In genomic region chr5:132293992-132294727, GRCh38 we compare ENCODE assay signal across 8 cellular contexts. TPM values are rescaled to one million over a fixed set of nuclear protein-coding genes. Genes with fewer than 3 reads are reported as not detected.
DNase-seq lines count a peak whose midpoint lies in the region; ATAC-seq and TF ChIP-seq lines count a peak whose summit lies in the region.

Gene SLC22A4 (plus strand): TSS chr5:132294394. CDS start chr5:132294617, 223 bp downstream.

- intact Hi-C loops in CD14-positive monocyte (cut with micrococcal nuclease), result loop anchor here (5.0 to 10.0 kb wide), 3 partner anchors 193 to 571 kb away; partner anchors contain the start of genes GDF9 (in 1 of the 2), IRF1 (in 1 of the 2) and UQCRQ (in 1 of the 2)

- peak within 1 kb of the TSS in 1 of 2 experiments; percentile 95 for H3K14ac ChIP-seq in mesenchymal stem cell (ENCODE audit: low read length in 2 of 2)

- H3K4me3 Mint-ChIP-seq in CD14-positive monocyte, result peak within 1 kb of the TSS; percentile 96 to 98
- H3K4me3 Mint-ChIP-seq in effector memory CD8-positive, alpha-beta T cell, result peak within 1 kb of the TSS; percentile 95 to 98

- no peaks in the 10 kb centered on the region for H3K36me3 ChIP-seq in mesenchymal stem cell (ENCODE audit: control insufficient read depth in 1 of 2, insufficient read depth in 2 of 2, low read depth in 1 of 2, low read length in 2 of 2)

- H2BK15ac ChIP-seq in mesenchymal stem cell (ENCODE audit: low read depth, poor library complexity, severe bottlenecking), result peak within 1 kb of the TSS; percentile 94

- H4K8ac ChIP-seq in mesenchymal stem cell (ENCODE audit: low read length), result peak within 1 kb of the TSS; percentile 78

- peak within 1 kb of the TSS; percentile 81 to 83 for H3K18ac ChIP-seq in mesenchymal stem cell (ENCODE audit: low read depth in 1 of 2, low read length in 2 of 2)

- H3K27ac ChIP-seq in mesenchymal stem cell (ENCODE audit: low read length, poor library complexity, severe bottlenecking), result peak within 1 kb of the TSS; percentile 86

- under 1% methylated on average over 62 of the region's 63 CpGs for WGBS in mesenchymal stem cell

- H3K4me1 Mint-ChIP-seq in CD14-positive monocyte, result peaks cover 64% of the 10 kb centered on the region
- H3K4me1 Mint-ChIP-seq in effector memory CD8-positive, alpha-beta T cell (ENCODE audit: low read depth in 2 of 2), result peaks cover 13 to 17% of the 10 kb centered on the region in 2 donors

- H2BK5ac ChIP-seq in mesenchymal stem cell (ENCODE audit: low read depth, low read length, poor library complexity, severe bottlenecking), result peak within 1 kb of the TSS; percentile 9

- peaks cover 26% of the 10 kb centered on the region for H3K79me1 ChIP-seq in mesenchymal stem cell (replicated peaks; ENCODE audit: low read length, poor library complexity, severe bottlenecking)

- H3K27me3 ChIP-seq in mesenchymal stem cell (ENCODE audit: control insufficient read depth in 1 of 2, insufficient read depth in 1 of 2, low read length in 2 of 2), result no peaks in the 10 kb centered on the region

- H3K4ac ChIP-seq in mesenchymal stem cell (ENCODE audit: low read depth in 1 of 2, low read length in 2 of 2), result peak within 1 kb of the TSS; percentile 74 to 84

- peak within 1 kb of the TSS; percentile 99 to 100 (median 99) for H3K27ac Mint-ChIP-seq in CD14-positive monocyte
- peak within 1 kb of the TSS; percentile 22 to 83 for H3K27ac Mint-ChIP-seq in effector memory CD8-positive, alpha-beta T cell

- no peak for TF ChIP-seq CTCF in CD14-positive monocyte (IDR thresholded peaks at IDR 0.05)

- peaks cover 15% of the 10 kb centered on the region for H3K4me1 ChIP-seq in mesenchymal stem cell (ENCODE audit: control insufficient read depth, insufficient read depth, low read depth, low read length)

- H2BK120ac ChIP-seq in mesenchymal stem cell (ENCODE audit: low read depth, low read length), result peak within 1 kb of the TSS; percentile 73

- peaks cover 8 to 12% of the 10 kb centered on the region in 2 donors for H3K36me3 Mint-ChIP-seq in CD14-positive monocyte
- H3K36me3 Mint-ChIP-seq in effector memory CD8-positive, alpha-beta T cell (ENCODE audit: insufficient read depth), result no peaks in the 10 kb centered on the region

- H3K27me3 Mint-ChIP-seq in CD14-positive monocyte (ENCODE audit: low read depth in 3 of 3), result no peaks in the 10 kb centered on the region
- H3K27me3 Mint-ChIP-seq in effector memory CD8-positive, alpha-beta T cell, result peaks cover 1 to 25% of the 10 kb centered on the region in 2 donors

- ATAC-seq in GM19395 (IDR thresholded peaks at IDR 0.05; ENCODE audit: unreplicated experiment) (peak; percentile 63), HG03565 (IDR thresholded peaks at IDR 0.05; ENCODE audit: unreplicated experiment) (peak; percentile 36)
- ATAC-seq in effector memory CD8-positive, alpha-beta T cell (replicated peaks), result peak; percentile 79

- no peak within 1 kb of the TSS for H2AK5ac ChIP-seq in mesenchymal stem cell (ENCODE audit: low read length, severe bottlenecking)

- peak within 1 kb of the TSS; percentile 81 for H4K91ac ChIP-seq in mesenchymal stem cell (ENCODE audit: low read length)

- DNase-seq in CD14-positive monocyte (ENCODE audit: low spot score) (peak; percentile 94), NCI-H82 treated with DMSO at 0.1 percent for 48 hours (lab: John Stamatoyannopoulos, UW; ENCODE audit: unreplicated experiment) (peak; percentile 47), mesenchymal stem cell (peak; percentile 97)
- DNase-seq in activated CD8-positive, alpha-beta memory T cell treated with anti-CD3 and anti-CD28 coated beads for 48 hours (ENCODE audit: low read depth in 2 of 3, low spot score in 2 of 3), result peak; percentile 38 to 83 (median 76)
- DNase-seq in effector memory CD8-positive, alpha-beta T cell, result peak; percentile 57 to 70 (median 61)
- peak; percentile 65 for DNase-seq in stimulated activated CD8-positive, alpha-beta memory T cell treated with anti-CD3 and anti-CD28 coated beads, Interleukin-12 subunit alpha, Interleukin-12 subunit beta, amount 100 ng/mL, for 24 hours (ENCODE audit: extremely low read depth)

- peak within 1 kb of the TSS in 1 of 2 experiments; percentile 65 for H3K23ac ChIP-seq in mesenchymal stem cell (ENCODE audit: low read length in 2 of 2)

- H3K4me2 ChIP-seq in mesenchymal stem cell (ENCODE audit: low read length, poor library complexity, severe bottlenecking), result peak within 1 kb of the TSS; percentile 90

- H3K4me3 ChIP-seq in mesenchymal stem cell (ENCODE audit: insufficient read depth in 1 of 2, low read depth in 1 of 2, low read length in 2 of 2), result peak within 1 kb of the TSS; percentile 82 to 92

- no peaks in the 10 kb centered on the region for H3K9me3 ChIP-seq in mesenchymal stem cell (ENCODE audit: control insufficient read depth, low read length)

- peak within 1 kb of the TSS in 1 of 2 experiments; percentile 91 for H2BK12ac ChIP-seq in mesenchymal stem cell (ENCODE audit: low read length in 2 of 2)

- H3K9ac ChIP-seq in mesenchymal stem cell (ENCODE audit: low read length), result peak within 1 kb of the TSS; percentile 92

- H2AFZ ChIP-seq in mesenchymal stem cell (ENCODE audit: low read depth, low read length), result peak within 1 kb of the TSS; percentile 93

- peaks cover 0 to 4% (median 2%) of the 10 kb centered on the region in 7 donors for H3K9me3 Mint-ChIP-seq in CD14-positive monocyte
- H3K9me3 Mint-ChIP-seq in effector memory CD8-positive, alpha-beta T cell, result no peaks in the 10 kb centered on the region

RNA-seq across cellular contexts. Expression of gene SLC22A4, which starts in this region (rescaled TPM):
- polyA plus RNA-seq in CD14-positive monocyte, result 10 to 100 TPM; 12.2 to 13.0 TPM
- polyA plus RNA-seq in mesenchymal stem cell (2013, experiment 1 of 2), result 1.8 TPM
- polyA plus RNA-seq in mesenchymal stem cell (2013, experiment 2 of 2), result 1.9 TPM

Comparison
In these comparisons a context has a peak if more than half of its experiments do, and no peak if none do; other contexts are left out.
1. Peak in every context shown above with its lines: DNase-seq, ATAC-seq, H3K4me3 ChIP-seq and H3K27ac ChIP-seq.
2. DNase-seq: peak in every context shown above with its lines; median percentile 97 in mesenchymal stem cell; 94 in CD14-positive monocyte; 76 in activated CD8-positive, alpha-beta memory T cell treated with anti-CD3 and anti-CD28 coated beads for 48 hours; 65 in stimulated activated CD8-positive, alpha-beta memory T cell treated with anti-CD3 and anti-CD28 coated beads, Interleukin-12 subunit alpha, Interleukin-12 subunit beta, amount 100 ng/mL, for 24 hours; 61 in effector memory CD8-positive, alpha-beta T cell; 47 in NCI-H82 treated with DMSO at 0.1 percent for 48 hours.